ENCODE assay signal across 9 cellular contexts in genomic region chr2:202278036-202278760, GRCh38. TPM values are rescaled to one million over a fixed set of nuclear protein-coding genes. Genes with fewer than 3 reads are reported as not detected.
DNase-seq lines count a peak whose midpoint lies in the region; ATAC-seq, FAIRE-seq and TF ChIP-seq lines count a peak whose summit lies in the region.
"Had no signal": no experiment of that assay in that cellular context is flagged by ENCODE, and none has a peak within 500 bp of the region (broad histone marks: within the 10 kb centered on the region; RNA-seq: fewer than 3 reads in every experiment).

No MANE protein-coding gene starts in this region.

- peak overlapping the region; percentile 9 for H3K4me3 Mint-ChIP-seq in activated CD4-positive, alpha-beta memory T cell treated with anti-CD3 and anti-CD28 coated beads for 36 hours
- H3K4me3 Mint-ChIP-seq in naive thymus-derived CD8-positive, alpha-beta T cell = peak overlapping the region in 2 of 10 donors; percentile 21 to 27

- H3K27me3 Mint-ChIP-seq in activated CD4-positive, alpha-beta memory T cell treated with anti-CD3 and anti-CD28 coated beads for 36 hours = no peaks in the 10 kb centered on the region
- H3K27me3 Mint-ChIP-seq in naive thymus-derived CD8-positive, alpha-beta T cell = no peaks in the 10 kb centered on the region

- H3K27me3 ChIP-seq in MG63 = no peaks in the 10 kb centered on the region
- no peaks in the 10 kb centered on the region for H3K27me3 ChIP-seq in right atrium auricular region

- TF ChIP-seq CTCF in AG09309 (IDR thresholded peaks at IDR 0.05; ENCODE audit: control insufficient read depth, insufficient read depth, low read depth, low read length, missing control alignments) (no peak), right atrium auricular region (IDR thresholded peaks at IDR 0.05) (no peak)

- POLR2A ChIA-PET in activated CD4-positive, alpha-beta memory T cell treated with anti-CD3 and anti-CD28 coated beads for 36 hours (lab: Charles Lee) = interaction anchor here (0.8 to 6.2 kb wide), 5 partner anchors 10 to 67 kb away, joined by 3 to 134 read pairs (median 9); partner anchors contain the start of gene NOP58
- POLR2A ChIA-PET in naive thymus-derived CD8-positive, alpha-beta T cell (lab: Charles Lee) = interaction anchor here (0.6 kb wide), 2 partner anchors 30 to 65 kb away, joined by 3 to 7 read pairs; no protein-coding TSS in a partner anchor

- H3K27ac Mint-ChIP-seq in activated CD4-positive, alpha-beta memory T cell treated with anti-CD3 and anti-CD28 coated beads for 36 hours = peak overlapping the region; percentile 89
- H3K27ac Mint-ChIP-seq in naive thymus-derived CD8-positive, alpha-beta T cell = peak overlapping the region in 5 of 10 donors; percentile 8 to 90 (median 26)

- H3K9me3 Mint-ChIP-seq in activated CD4-positive, alpha-beta memory T cell treated with anti-CD3 and anti-CD28 coated beads for 36 hours = no peaks in the 10 kb centered on the region
- no peaks in the 10 kb centered on the region for H3K9me3 Mint-ChIP-seq in naive thymus-derived CD8-positive, alpha-beta T cell

- peaks cover 0 to 17% of the 10 kb centered on the region in 2 donors for H3K4me1 ChIP-seq in right atrium auricular region

- H3K36me3 Mint-ChIP-seq in activated CD4-positive, alpha-beta memory T cell treated with anti-CD3 and anti-CD28 coated beads for 36 hours = peaks cover 55% of the 10 kb centered on the region
- H3K36me3 Mint-ChIP-seq in naive thymus-derived CD8-positive, alpha-beta T cell = peaks cover 0 to 74% (median 10%) of the 10 kb centered on the region in 3 donors

- no peaks in the 10 kb centered on the region for H3K9me3 ChIP-seq in MG63
- H3K9me3 ChIP-seq in right atrium auricular region = no peaks in the 10 kb centered on the region

- intact Hi-C loops in activated CD4-positive, alpha-beta memory T cell treated with anti-CD3 and anti-CD28 coated beads for 36 hours (cut with micrococcal nuclease) = loop anchor here (1.0 to 10.0 kb wide), 6 partner anchors 13 to 1727 kb away; partner anchors contain the start of genes BMPR2, NBEAL1, NOP58 and STRADB

- DNase-seq in AG09309 (ENCODE audit: low read depth) = peak; percentile 39
- peak; percentile 14 for DNase-seq in H4 (ENCODE audit: low spot score)
- DNase-seq in activated CD4-positive, alpha-beta memory T cell treated with anti-CD3 and anti-CD28 coated beads for 36 hours = peak; percentile 38
- DNase-seq in MG63 = no peak
- no peak for DNase-seq in naive thymus-derived CD8-positive, alpha-beta T cell
- DNase-seq in right atrium auricular region (ENCODE audit: low spot score) = no peak

- peaks cover 63% of the 10 kb centered on the region for H3K4me1 Mint-ChIP-seq in activated CD4-positive, alpha-beta memory T cell treated with anti-CD3 and anti-CD28 coated beads for 36 hours (ENCODE audit: low read depth)
- H3K4me1 Mint-ChIP-seq in naive thymus-derived CD8-positive, alpha-beta T cell = peaks cover 6 to 25% (median 16%) of the 10 kb centered on the region in 4 donors

- peak; percentile 17 for FAIRE-seq in islet of Langerhans (lab: Jason Lieb, UNC)
- FAIRE-seq: endometrium had no signal

- CTCF ChIA-PET in activated CD4-positive, alpha-beta memory T cell treated with anti-CD3 and anti-CD28 coated beads for 36 hours (lab: Charles Lee) = interaction anchor here (0.9 to 3.5 kb wide), 5 partner anchors 9 to 29 kb away, joined by 4 to 17 read pairs (median 6); no protein-coding TSS in a partner anchor

- H3K4me3 ChIP-seq in AG09309 (ENCODE audit: control insufficient read depth, low read depth, low read length) = no peak overlapping the region
- no peak overlapping the region for H3K4me3 ChIP-seq in MG63
- no peak overlapping the region for H3K4me3 ChIP-seq in right atrium auricular region

- H3K36me3 ChIP-seq in MG63 (peaks cover 87% of the 10 kb centered on the region), right atrium auricular region (peaks cover 38% of the 10 kb centered on the region)

- ATAC-seq in GM18858 (IDR thresholded peaks at IDR 0.05; ENCODE audit: unreplicated experiment) = no peak
- ATAC-seq in naive thymus-derived CD8-positive, alpha-beta T cell = no peak

- no peak overlapping the region for H3K27ac ChIP-seq in right atrium auricular region

RNA-seq across cellular contexts. Expression of gene NOP58, which starts 12.6 kb away (rescaled TPM):
- total RNA-seq in H4 (2014; rRNA removed; shearing (Covaris generic)) = 75.6 and 84.7 TPM in 2 replicates
- total RNA-seq in activated CD4-positive, alpha-beta memory T cell treated with anti-CD3 and anti-CD28 coated beads for 36 hours = 100 to 1,000 TPM; 151 to 155 TPM
- total RNA-seq in MG63 (2014; rRNA removed; shearing (Covaris generic); ENCODE audit: low replicate concordance) = 78.4 and 143 TPM in 2 replicates
- total RNA-seq in naive thymus-derived CD8-positive, alpha-beta T cell = 100 to 1,000 TPM; 130 to 132 TPM
- polyA plus RNA-seq in naive thymus-derived CD8-positive, alpha-beta T cell = 100 to 1,000 TPM in 1 of 3 donors, 10 to 100 TPM in 2; 89.1 to 106 (median 96.5) TPM
- total RNA-seq in right atrium auricular region = 10 to 100 TPM; 17.4 to 18.9 TPM

RNA-seq across cellular contexts. Expression of gene SUMO1, which starts 39.8 kb away (rescaled TPM):
- total RNA-seq in H4 (2014; rRNA removed; shearing (Covaris generic)) = 200 and 214 TPM in 2 replicates
- total RNA-seq in activated CD4-positive, alpha-beta memory T cell treated with anti-CD3 and anti-CD28 coated beads for 36 hours = 100 to 1,000 TPM; 114 to 119 TPM
- total RNA-seq in MG63 (2014; rRNA removed; shearing (Covaris generic); ENCODE audit: low replicate concordance) = 210 and 404 TPM in 2 replicates
- 10 to 100 TPM; 53.0 to 57.7 TPM for total RNA-seq in naive thymus-derived CD8-positive, alpha-beta T cell
- 100 to 1,000 TPM; 136 to 166 (median 164) TPM for polyA plus RNA-seq in naive thymus-derived CD8-positive, alpha-beta T cell
- total RNA-seq in right atrium auricular region = 10 to 100 TPM; 42.9 to 53.2 TPM

Comparison
In these comparisons a context has a peak if more than half of its experiments do, and no peak if none do; other contexts are left out.
1. DNase-seq: peak in AG09309 (single experiment), H4 (single experiment) and activated CD4-positive, alpha-beta memory T cell treated with anti-CD3 and anti-CD28 coated beads for 36 hours (single experiment); none in MG63 (single experiment), naive thymus-derived CD8-positive, alpha-beta T cell (0 of 10) and right atrium auricular region (single experiment).